12 cellular contexts compared by ENCODE assay signal in the genomic region with DNA sequence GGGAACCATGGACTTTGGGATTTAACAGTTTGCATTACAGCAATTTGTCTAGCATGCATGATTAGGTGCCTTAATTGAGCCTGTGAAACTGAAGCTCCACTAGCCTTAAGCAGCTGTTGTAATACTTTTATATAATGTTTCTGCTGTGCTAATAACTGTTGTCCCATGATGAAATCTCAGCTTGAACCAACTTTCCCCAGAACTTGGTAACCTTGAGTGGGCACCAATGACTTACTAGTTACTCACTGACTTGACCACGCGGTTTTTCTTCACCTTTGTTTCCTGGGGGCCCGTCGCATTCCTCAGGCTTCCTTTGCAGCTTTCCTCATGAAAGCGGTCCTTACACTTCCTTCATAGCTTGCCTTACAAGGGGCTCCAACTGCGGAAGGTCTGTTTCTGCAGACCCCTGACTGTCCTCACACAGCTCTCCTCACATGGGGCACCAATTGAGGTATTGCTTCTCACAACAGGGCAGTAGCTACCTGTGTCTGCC. TPM values are rescaled to one million over a fixed set of nuclear protein-coding genes. Genes with fewer than 3 reads are reported as not detected.
DNase-seq lines count a peak whose midpoint lies in the region; ATAC-seq and TF ChIP-seq lines count a peak whose summit lies in the region.
"Had no signal": no experiment of that assay in that cellular context is flagged by ENCODE, and none has a peak within 500 bp of the region (broad histone marks: within the 10 kb centered on the region; RNA-seq: fewer than 3 reads in every experiment).

No MANE protein-coding gene starts in this region.

- DNase-seq in CD4-positive, alpha-beta T cell = no peak
- DNase-seq in fibroblast of peridontal ligament (ENCODE audit: extremely low read depth) (peak; percentile 8), immature natural killer cell (no peak), GM10248 (ENCODE audit: extremely low spot score) (no peak), superior temporal gyrus (ENCODE audit: extremely low spot score) (no peak), Peyer's patch (no peak)
- DNase-seq: activated CD4-positive, alpha-beta T cell treated with anti-CD3 and anti-CD28 coated beads, Interleukin-2, amount 10 ng/mL, durations not matched to agents 24 days and 14 days had no signal

- TF ChIP-seq EP300 in neural cell (conservative IDR thresholded peaks at IDR 0.05; ENCODE audit: poor library complexity, severe bottlenecking) = no peak

- peak overlapping the region; percentile 62 for H3K4me3 Mint-ChIP-seq in CD4-positive, alpha-beta T cell
- no peak overlapping the region for H3K4me3 Mint-ChIP-seq in immature natural killer cell
- H3K4me3 Mint-ChIP-seq: activated CD4-positive, alpha-beta T cell treated with anti-CD3 and anti-CD28 coated beads, Interleukin-2, amount 10 ng/mL, durations not matched to agents 24 days and 14 days had no signal

- H3K9me2 ChIP-seq in Loucy (replicated peaks; ENCODE audit: low read depth, low read length) (no peaks in the 10 kb centered on the region), neural cell (ENCODE audit: insufficient read depth, low read length) (no peaks in the 10 kb centered on the region)

- POLR2A ChIA-PET in CD4-positive, alpha-beta T cell (lab: Charles Lee) = no interaction called here
- POLR2A ChIA-PET in GM10248 (lab: Yijun Ruan, JAX) = no interaction called here

- H3K36me3 ChIP-seq in Loucy (ENCODE audit: insufficient read depth, low read length) (no peaks in the 10 kb centered on the region), neural cell (ENCODE audit: insufficient read depth, low read length) (no peaks in the 10 kb centered on the region), Peyer's patch (no peaks in the 10 kb centered on the region)
- H3K36me3 ChIP-seq: SJCRH30 had no signal

- no peak overlapping the region for H3K9ac ChIP-seq in Loucy (ENCODE audit: low read depth, low read length, poor library complexity, severe bottlenecking)
- H3K9ac ChIP-seq in neural cell (ENCODE audit: low read length) = no peak overlapping the region

- no peak for TF ChIP-seq POLR2A in Peyer's patch (IDR thresholded peaks at IDR 0.05)

- H3K9me3 Mint-ChIP-seq in CD4-positive, alpha-beta T cell = no peaks in the 10 kb centered on the region
- H3K9me3 Mint-ChIP-seq in immature natural killer cell = peaks cover 0 to 2% (median 0%) of the 10 kb centered on the region in 6 donors
- H3K9me3 Mint-ChIP-seq: activated CD4-positive, alpha-beta T cell treated with anti-CD3 and anti-CD28 coated beads, Interleukin-2, amount 10 ng/mL, durations not matched to agents 24 days and 14 days had no signal

- H3K79me2 ChIP-seq in Loucy (ENCODE audit: insufficient read depth, low read length) = no peaks in the 10 kb centered on the region
- no peaks in the 10 kb centered on the region for H3K79me2 ChIP-seq in neural cell (replicated peaks; ENCODE audit: insufficient read depth, low read length)

- CTCF ChIA-PET in CD4-positive, alpha-beta T cell (lab: Charles Lee) = no interaction called here
- CTCF ChIA-PET in GM10248 (lab: Yijun Ruan, JAX) = interaction anchor here (0.8 to 3.0 kb wide), 4 partner anchors 9 to 130 kb away, joined by 3 to 8 read pairs (median 6); a partner anchor contains a TSS

- peak overlapping the region; percentile 47 for H3K27ac Mint-ChIP-seq in CD4-positive, alpha-beta T cell
- no peak overlapping the region for H3K27ac Mint-ChIP-seq in immature natural killer cell
- H3K27ac Mint-ChIP-seq: activated CD4-positive, alpha-beta T cell treated with anti-CD3 and anti-CD28 coated beads, Interleukin-2, amount 10 ng/mL, durations not matched to agents 24 days and 14 days had no signal

- peaks cover 22% of the 10 kb centered on the region for H3K4me1 Mint-ChIP-seq in CD4-positive, alpha-beta T cell (ENCODE audit: low read depth)
- H3K4me1 Mint-ChIP-seq in immature natural killer cell = no peaks in the 10 kb centered on the region

- peak overlapping the region; percentile 41; the same call in 1 of the 2 replicates for H2AFZ ChIP-seq in Loucy (ENCODE audit: low read length)
- no peak overlapping the region for H2AFZ ChIP-seq in neural cell (ENCODE audit: low read depth, low read length)

- H3K9me3 ChIP-seq in CD4-positive, alpha-beta T cell (ENCODE audit: control insufficient read depth, low read length) = no peaks in the 10 kb centered on the region
- no peaks in the 10 kb centered on the region for H3K9me3 ChIP-seq in Loucy (ENCODE audit: insufficient read depth, low read depth, low read length)
- H3K9me3 ChIP-seq in neural cell (ENCODE audit: low read length) = no peaks in the 10 kb centered on the region
- H3K9me3 ChIP-seq in Peyer's patch = no peaks in the 10 kb centered on the region
- H3K9me3 ChIP-seq: SJCRH30 had no signal

- TF ChIP-seq RAD21 in neural cell (conservative IDR thresholded peaks at IDR 0.05) = no peak

- no peaks in the 10 kb centered on the region for H3K27me3 ChIP-seq in CD4-positive, alpha-beta T cell (ENCODE audit: control insufficient read depth, insufficient read depth, low read length)
- no peaks in the 10 kb centered on the region for H3K27me3 ChIP-seq in Loucy (ENCODE audit: insufficient read depth, low read length, poor library complexity, severe bottlenecking)
- no peaks in the 10 kb centered on the region for H3K27me3 ChIP-seq in neural cell (ENCODE audit: insufficient read depth, low read depth, low read length)
- no peaks in the 10 kb centered on the region for H3K27me3 ChIP-seq in Peyer's patch
- H3K27me3 ChIP-seq: SJCRH30 had no signal

- no peak for TF ChIP-seq CTCF in CD4-positive, alpha-beta T cell (IDR thresholded peaks at IDR 0.05)
- no peak for TF ChIP-seq CTCF in Loucy (conservative IDR thresholded peaks at IDR 0.05; ENCODE audit: low read length)
- no peak for TF ChIP-seq CTCF in neural cell (IDR thresholded peaks at IDR 0.05; ENCODE audit: poor library complexity, severe bottlenecking)
- no peak for TF ChIP-seq CTCF in GM10248 (IDR thresholded peaks at IDR 0.05; ENCODE audit: control extremely low read depth, extremely low read depth, low read depth, missing control alignments)
- no peak for TF ChIP-seq CTCF in Peyer's patch (IDR thresholded peaks at IDR 0.05)

- H3K4me1 ChIP-seq in Loucy (ENCODE audit: insufficient read depth, low read length, poor library complexity, severe bottlenecking) (peaks cover 7% of the 10 kb centered on the region), Peyer's patch (peaks cover 0 to 9% (median 0%) of the 10 kb centered on the region in 4 donors)
- H3K4me1 ChIP-seq: SJCRH30 had no signal

- no peak for ATAC-seq in CD4-positive, alpha-beta T cell (ENCODE audit: poor library complexity)

- intact Hi-C loops in CD4-positive, alpha-beta T cell (cut with DNase I, micrococcal nuclease) = loop anchor here in 1 of 2 experiments (10.0 kb wide), 1 partner anchor 273 kb away; no protein-coding TSS in a partner anchor

- H3K27ac ChIP-seq in CD4-positive, alpha-beta T cell (ENCODE audit: low read depth, low read length) = no peak overlapping the region
- H3K27ac ChIP-seq in neural cell (ENCODE audit: low read length) = no peak overlapping the region
- no peak overlapping the region for H3K27ac ChIP-seq in Peyer's patch
- H3K27ac ChIP-seq: epithelial cell of prostate, SJCRH30 had no signal

- H3K4me2 ChIP-seq in Loucy (ENCODE audit: low read depth, low read length, poor library complexity, severe bottlenecking) (no peak overlapping the region), neural cell (ENCODE audit: low read length) (peak overlapping the region; percentile 56)

- H3K36me3 Mint-ChIP-seq in CD4-positive, alpha-beta T cell (ENCODE audit: low read depth) = no peaks in the 10 kb centered on the region
- no peaks in the 10 kb centered on the region for H3K36me3 Mint-ChIP-seq in immature natural killer cell

- H4K20me1 ChIP-seq in Loucy (ENCODE audit: insufficient read depth, low read length, poor library complexity, severe bottlenecking) (no peaks in the 10 kb centered on the region), neural cell (ENCODE audit: insufficient read depth) (no peaks in the 10 kb centered on the region)

- no peaks in the 10 kb centered on the region for H3K27me3 Mint-ChIP-seq in CD4-positive, alpha-beta T cell
- H3K27me3 Mint-ChIP-seq in immature natural killer cell (ENCODE audit: low read depth in 3 of 3) = peaks cover 7 to 21% (median 8%) of the 10 kb centered on the region in 3 donors

- H3K4me3 ChIP-seq in Loucy (ENCODE audit: low read length, poor library complexity, severe bottlenecking) (no peak overlapping the region), neural cell (ENCODE audit: low read length) (peak overlapping the region; percentile 56), Peyer's patch (peak overlapping the region in 2 of 4 donors; percentile 22 to 43)
- H3K4me3 ChIP-seq: SJCRH30 had no signal

- H3F3A ChIP-seq in Loucy (ENCODE audit: low read depth) (no peaks in the 10 kb centered on the region), neural cell (ENCODE audit: insufficient read depth, low read length, poor library complexity, severe bottlenecking) (no peaks in the 10 kb centered on the region)

TF ChIP-seq in neural cell, 6 proteins besides CTCF, POLR2A, EP300 and RAD21 (continues in another document):
- TF ChIP-seq POLR2AphosphoS5 (IDR thresholded peaks at IDR 0.05) (no peak), MXI1 (conservative IDR thresholded peaks at IDR 0.05; ENCODE audit: poor library complexity, severe bottlenecking) (no peak), EZH2 (IDR thresholded peaks at IDR 0.05; ENCODE audit: borderline replicate concordance, insufficient read depth, low read length, poor library complexity, severe bottlenecking) (no peak), TAF1 (IDR thresholded peaks at IDR 0.05; ENCODE audit: low read depth) (no peak)

RNA-seq across cellular contexts. Expression of a gene that starts 11.2 kb away (rescaled TPM):
- not detected for total RNA-seq in CD4-positive, alpha-beta T cell
- polyA plus RNA-seq in neural cell (0.64 and 0.84 TPM in 2 replicates), immature natural killer cell (not detected)
- 0.97 and 1.0 TPM in 2 replicates for polyA minus RNA-seq in neural cell
- total RNA-seq in Peyer's patch = 1 to 10 TPM in 2 of 4 donors, not detected in 2; 2.4 to 3.6 TPM
- total RNA-seq: activated CD4-positive, alpha-beta T cell treated with anti-CD3 and anti-CD28 coated beads, Interleukin-2, amount 10 ng/mL, durations not matched to agents 24 days and 14 days; right cardiac atrium; SJCRH30 had no signal
- polyA plus RNA-seq: right cardiac atrium had no signal
